ENCODE assay signal across 1 cellular context in the genomic region with DNA sequence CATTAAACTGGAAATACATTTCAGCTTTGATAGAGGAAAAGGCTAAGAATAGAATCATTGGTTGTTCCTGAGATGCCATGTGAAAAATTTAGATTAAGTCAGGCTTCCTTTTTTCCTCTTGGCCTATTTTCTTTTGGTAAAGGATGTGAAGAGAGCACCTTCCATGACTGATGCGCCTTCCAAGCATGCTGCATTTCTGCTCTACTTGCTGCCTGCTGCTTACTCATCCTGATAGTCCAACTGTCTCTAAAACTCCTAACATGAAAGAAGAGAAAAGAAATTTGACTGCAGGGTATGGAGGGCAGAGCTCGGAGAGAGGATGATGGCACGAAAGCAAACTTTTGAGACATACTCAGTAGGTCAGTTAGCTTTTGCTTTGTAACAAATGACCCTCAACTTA.
TF ChIP-seq lines count a peak whose summit lies in the region.

No MANE protein-coding gene starts in this region.

TF ChIP-seq in SK-N-SH, 30 proteins besides CTCF, POLR2A, EP300 and RAD21 (continued from another document):
- TF ChIP-seq, protein P1, sequence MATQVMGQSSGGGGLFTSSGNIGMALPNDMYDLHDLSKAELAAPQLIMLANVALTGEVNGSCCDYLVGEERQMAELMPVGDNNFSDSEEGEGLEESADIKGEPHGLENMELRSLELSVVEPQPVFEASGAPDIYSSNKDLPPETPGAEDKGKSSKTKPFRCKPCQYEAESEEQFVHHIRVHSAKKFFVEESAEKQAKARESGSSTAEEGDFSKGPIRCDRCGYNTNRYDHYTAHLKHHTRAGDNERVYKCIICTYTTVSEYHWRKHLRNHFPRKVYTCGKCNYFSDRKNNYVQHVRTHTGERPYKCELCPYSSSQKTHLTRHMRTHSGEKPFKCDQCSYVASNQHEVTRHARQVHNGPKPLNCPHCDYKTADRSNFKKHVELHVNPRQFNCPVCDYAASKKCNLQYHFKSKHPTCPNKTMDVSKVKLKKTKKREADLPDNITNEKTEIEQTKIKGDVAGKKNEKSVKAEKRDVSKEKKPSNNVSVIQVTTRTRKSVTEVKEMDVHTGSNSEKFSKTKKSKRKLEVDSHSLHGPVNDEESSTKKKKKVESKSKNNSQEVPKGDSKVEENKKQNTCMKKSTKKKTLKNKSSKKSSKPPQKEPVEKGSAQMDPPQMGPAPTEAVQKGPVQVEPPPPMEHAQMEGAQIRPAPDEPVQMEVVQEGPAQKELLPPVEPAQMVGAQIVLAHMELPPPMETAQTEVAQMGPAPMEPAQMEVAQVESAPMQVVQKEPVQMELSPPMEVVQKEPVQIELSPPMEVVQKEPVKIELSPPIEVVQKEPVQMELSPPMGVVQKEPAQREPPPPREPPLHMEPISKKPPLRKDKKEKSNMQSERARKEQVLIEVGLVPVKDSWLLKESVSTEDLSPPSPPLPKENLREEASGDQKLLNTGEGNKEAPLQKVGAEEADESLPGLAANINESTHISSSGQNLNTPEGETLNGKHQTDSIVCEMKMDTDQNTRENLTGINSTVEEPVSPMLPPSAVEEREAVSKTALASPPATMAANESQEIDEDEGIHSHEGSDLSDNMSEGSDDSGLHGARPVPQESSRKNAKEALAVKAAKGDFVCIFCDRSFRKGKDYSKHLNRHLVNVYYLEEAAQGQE (IDR thresholded peaks at IDR 0.05; ENCODE audit: low read depth, low read length): no peak
- TF ChIP-seq GATA2 (CRISPR knock-in tag; IDR thresholded peaks at IDR 0.05) (no peak), YY1 (IDR thresholded peaks at IDR 0.05; ENCODE audit: low read depth) (no peak), TEAD4 (IDR thresholded peaks at IDR 0.05; ENCODE audit: borderline replicate concordance, insufficient read depth) (no peak)
- TF ChIP-seq, protein P2, sequence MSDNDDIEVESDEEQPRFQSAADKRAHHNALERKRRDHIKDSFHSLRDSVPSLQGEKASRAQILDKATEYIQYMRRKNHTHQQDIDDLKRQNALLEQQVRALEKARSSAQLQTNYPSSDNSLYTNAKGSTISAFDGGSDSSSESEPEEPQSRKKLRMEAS (IDR thresholded peaks at IDR 0.05; ENCODE audit: low read depth): 0 out of 2 replicates have a peak, but pooled peaks have one; percentile 24
